Comparison of ENCODE assay signal across 8 cellular contexts in the genomic region with DNA sequence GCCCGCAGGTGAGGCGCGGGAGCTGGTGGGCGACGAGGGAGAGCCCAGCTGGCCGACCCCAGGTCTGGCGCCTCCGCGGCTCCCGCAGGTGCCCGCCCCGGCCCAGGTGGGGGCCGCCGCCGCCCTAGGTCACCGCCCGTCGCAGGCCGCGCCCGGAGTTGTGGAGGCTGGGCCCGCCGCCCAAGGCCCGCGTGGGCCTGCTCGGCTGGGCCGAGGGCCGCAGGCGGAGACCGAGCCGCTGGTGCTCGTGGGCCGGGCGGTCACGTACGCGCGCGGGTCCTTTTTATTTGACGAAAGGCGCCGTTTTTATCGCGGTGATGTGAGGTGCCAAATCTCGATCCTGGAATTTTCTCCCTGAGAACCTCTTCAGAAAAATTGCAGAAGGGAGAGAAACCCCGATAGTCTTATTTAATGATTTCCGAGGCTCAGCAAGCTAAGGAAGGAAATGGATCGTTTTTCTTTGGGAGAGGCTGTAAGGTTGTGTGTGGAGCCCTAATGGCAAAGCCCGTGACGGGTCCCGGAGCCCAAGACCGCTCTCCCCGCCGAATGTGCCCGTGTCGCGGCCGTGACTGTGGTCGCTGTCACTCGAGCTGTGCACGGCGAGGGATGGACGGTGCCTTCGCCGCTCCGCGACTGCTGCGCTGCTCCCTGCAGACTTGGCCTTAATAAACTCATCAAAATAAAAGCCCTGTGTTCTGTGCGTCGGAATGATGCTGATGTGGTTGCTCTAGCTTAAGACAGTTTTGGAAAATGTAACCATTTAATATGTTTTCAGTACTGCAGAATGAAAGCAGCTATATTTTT. TPM values are rescaled to one million over a fixed set of nuclear protein-coding genes. Genes with fewer than 3 reads are reported as not detected.
DNase-seq lines count a peak whose midpoint lies in the region; ATAC-seq and TF ChIP-seq lines count a peak whose summit lies in the region.

No MANE protein-coding gene starts in this region.

- H3K27me3 Mint-ChIP-seq in CD8-positive, alpha-beta memory T cell = no peaks in the 10 kb centered on the region
- H3K27me3 Mint-ChIP-seq in T-helper 17 cell = no peaks in the 10 kb centered on the region
- H3K27me3 Mint-ChIP-seq in progenitor cell of endocrine pancreas = no peaks in the 10 kb centered on the region

- H3K36me3 Mint-ChIP-seq in CD8-positive, alpha-beta memory T cell = peaks cover 0 to 9% (median 0%) of the 10 kb centered on the region in 3 donors
- H3K36me3 Mint-ChIP-seq in T-helper 17 cell (ENCODE audit: low read depth) (no peaks in the 10 kb centered on the region), progenitor cell of endocrine pancreas (ENCODE audit: insufficient read depth) (peaks cover 1% of the 10 kb centered on the region)

- peak; percentile 20 to 60 (median 39) for DNase-seq in CD8-positive, alpha-beta memory T cell
- peak; percentile 15 to 17 (median 16) for DNase-seq in T-helper 17 cell
- no peak for DNase-seq in astrocyte of the cerebellum (ENCODE audit: low read depth)
- peak; percentile 53 to 83 (median 78) for DNase-seq in right cardiac atrium
- peak; percentile 20 for DNase-seq in progenitor cell of endocrine pancreas (ENCODE audit: low spot score, unreplicated experiment)
- DNase-seq in NCI-H1694 (lab: John Stamatoyannopoulos, UW) = no peak

- POLR2A ChIA-PET in CD8-positive, alpha-beta memory T cell (lab: Charles Lee) = interaction anchor here (0.5 to 1.0 kb wide), 5 partner anchors 169 to 697 kb away, joined by 3 read pairs; a partner anchor contains a TSS

- TF ChIP-seq CTCF in astrocyte of the cerebellum (IDR thresholded peaks at IDR 0.05; ENCODE audit: low read depth, low read length, missing control alignments) (no peak), progenitor cell of endocrine pancreas (IDR thresholded peaks at IDR 0.05; ENCODE audit: unreplicated experiment) (no peak)

- H3K27me3 ChIP-seq in CD8-positive, alpha-beta memory T cell (ENCODE audit: insufficient read depth, low read length, poor library complexity, severe bottlenecking) = no peaks in the 10 kb centered on the region
- no peaks in the 10 kb centered on the region for H3K27me3 ChIP-seq in right cardiac atrium (ENCODE audit: control insufficient read depth, insufficient read depth)

- ATAC-seq in GM19452 (IDR thresholded peaks at IDR 0.05; ENCODE audit: unreplicated experiment) (peak; percentile 37), HG03571 (IDR thresholded peaks at IDR 0.05; ENCODE audit: unreplicated experiment) (peak; percentile 42), T-helper 17 cell (peak; percentile 58), right cardiac atrium (peak; percentile 71 to 73)

- peak overlapping the region; percentile 45 for H3K27ac ChIP-seq in CD8-positive, alpha-beta memory T cell (ENCODE audit: low read depth, low read length)
- peak overlapping the region; percentile 73 for H3K27ac ChIP-seq in right cardiac atrium (ENCODE audit: low read length)

- in situ Hi-C loops in astrocyte of the cerebellum (cut with HindIII; ENCODE audit: low sequenced_read_pairs) = no loop called here

- H3K4me3 ChIP-seq in CD8-positive, alpha-beta memory T cell (ENCODE audit: low read length) = peak overlapping the region; percentile 93
- peak overlapping the region; percentile 57 for H3K4me3 ChIP-seq in astrocyte of the cerebellum (ENCODE audit: low read depth, low read length)
- H3K4me3 ChIP-seq in right cardiac atrium (ENCODE audit: low read length) = peak overlapping the region; percentile 73

- no peaks in the 10 kb centered on the region for H3K9me3 Mint-ChIP-seq in CD8-positive, alpha-beta memory T cell
- no peaks in the 10 kb centered on the region for H3K9me3 Mint-ChIP-seq in progenitor cell of endocrine pancreas (ENCODE audit: low read depth)

- peaks cover 16 to 46% (median 33%) of the 10 kb centered on the region in 3 donors for H3K4me1 Mint-ChIP-seq in CD8-positive, alpha-beta memory T cell
- H3K4me1 Mint-ChIP-seq in T-helper 17 cell (peaks cover 16% of the 10 kb centered on the region), progenitor cell of endocrine pancreas (ENCODE audit: low read depth) (peaks cover 19% of the 10 kb centered on the region)

- no peaks in the 10 kb centered on the region for H3K9me3 ChIP-seq in CD8-positive, alpha-beta memory T cell (ENCODE audit: low read length)
- H3K9me3 ChIP-seq in T-helper 17 cell (ENCODE audit: control insufficient read depth, low read length, poor library complexity, severe bottlenecking) = no peaks in the 10 kb centered on the region
- no peaks in the 10 kb centered on the region for H3K9me3 ChIP-seq in right cardiac atrium (ENCODE audit: control insufficient read depth, low read length)

- intact Hi-C loops in right cardiac atrium (cut with DNase I) = loop anchor here in 3 of 4 donors (5.0 to 10.0 kb wide), 3 partner anchors 126 to 233 kb away; no protein-coding TSS in a partner anchor

- H3K4me1 ChIP-seq in CD8-positive, alpha-beta memory T cell (ENCODE audit: insufficient read depth, low read length) = peaks cover 17% of the 10 kb centered on the region
- H3K4me1 ChIP-seq in right cardiac atrium (ENCODE audit: control insufficient read depth, insufficient read depth, low read length) = no peaks in the 10 kb centered on the region

- peak overlapping the region; percentile 21 to 96 (median 88) for H3K27ac Mint-ChIP-seq in CD8-positive, alpha-beta memory T cell
- H3K27ac Mint-ChIP-seq in T-helper 17 cell = peak overlapping the region; percentile 83
- peak overlapping the region; percentile 89 for H3K27ac Mint-ChIP-seq in progenitor cell of endocrine pancreas

- H3K4me3 Mint-ChIP-seq in CD8-positive, alpha-beta memory T cell = peak overlapping the region; percentile 90 to 96 (median 93)
- peak overlapping the region; percentile 92 for H3K4me3 Mint-ChIP-seq in T-helper 17 cell
- peak overlapping the region; percentile 91 for H3K4me3 Mint-ChIP-seq in progenitor cell of endocrine pancreas (ENCODE audit: low read depth)

- no peaks in the 10 kb centered on the region for H3K36me3 ChIP-seq in CD8-positive, alpha-beta memory T cell (ENCODE audit: insufficient read depth, low read length)

- CTCF ChIA-PET in CD8-positive, alpha-beta memory T cell (lab: Charles Lee) = interaction anchor here (1.0 to 3.0 kb wide), 3 partner anchors 15 to 369 kb away, joined by 3 to 9 read pairs (median 3); a partner anchor contains a TSS

- WGBS in right cardiac atrium = under 1% methylated on average over 70 of the region's 70 CpGs

RNA-seq across cellular contexts. Expression of a gene that starts 0.6 kb away (rescaled TPM):
- 10 to 100 TPM; 35.9 to 36.1 TPM for total RNA-seq in CD8-positive, alpha-beta memory T cell
- 43.5 TPM for polyA plus RNA-seq in CD8-positive, alpha-beta memory T cell
- total RNA-seq in T-helper 17 cell (10 to 100 TPM; 22.3 to 23.4 TPM), right cardiac atrium (10 to 100 TPM; 33.7 to 39.5 (median 38.1) TPM), progenitor cell of endocrine pancreas (37.3 and 40.2 TPM in 2 replicates)
- polyA plus RNA-seq in right cardiac atrium = 12.5 TPM

RNA-seq across cellular contexts. Expression of a gene that starts 28.4 kb away (rescaled TPM):
- under 1 TPM in 1 of 2 experiments, not detected in 1; 0.44 TPM for total RNA-seq in CD8-positive, alpha-beta memory T cell
- not detected for polyA plus RNA-seq in CD8-positive, alpha-beta memory T cell
- total RNA-seq in T-helper 17 cell (under 1 TPM in 1 of 2 donors, not detected in 1; 0.27 TPM), right cardiac atrium (under 1 TPM in 2 of 4 donors, not detected in 2; 0.34 to 0.38 TPM), progenitor cell of endocrine pancreas (0.80 and 0.96 TPM in 2 replicates)
- polyA plus RNA-seq in right cardiac atrium = 0.63 TPM

Comparison
In these comparisons a context has a peak if more than half of its experiments do, and no peak if none do; other contexts are left out.
1. DNase-seq: peak in CD8-positive, alpha-beta memory T cell (5 of 5), T-helper 17 cell (3 of 3), right cardiac atrium (3 of 3) and progenitor cell of endocrine pancreas (single experiment); none in astrocyte of the cerebellum (single experiment) and NCI-H1694 (single experiment).
2. Peak in every context shown above with its lines, with median percentiles within 50 percentile points of each other: H3K4me3 ChIP-seq, H3K27ac Mint-ChIP-seq, H3K4me3 Mint-ChIP-seq and ATAC-seq.